17 cellular contexts compared by ENCODE assay signal in genomic region chr15:65329991-65330735, GRCh38. TPM values are rescaled to one million over a fixed set of nuclear protein-coding genes. Genes with fewer than 3 reads are reported as not detected.
"Had no signal": no experiment of that assay in that cellular context is flagged by ENCODE, and none has a peak within 500 bp of the region (broad histone marks: within the 10 kb centered on the region; RNA-seq: fewer than 3 reads in every experiment).

No MANE protein-coding gene starts in this region.

- H3K4me1 ChIP-seq: adrenal gland, upper lobe of right lung had no signal

- H3K36me3 ChIP-seq: adrenal gland, cardiac muscle cell, esophagus muscularis mucosa, ovary, thoracic aorta, upper lobe of right lung had no signal

- H3K9me3 ChIP-seq: adrenal gland, esophagus muscularis mucosa, ovary, thoracic aorta, upper lobe of right lung had no signal

- DNase-seq: activated CD4-positive, alpha-beta memory T cell treated with anti-CD3 and anti-CD28 coated beads for 36 hours; activated CD4-positive, CD25-positive, alpha-beta regulatory T cell treated with anti-CD3 and anti-CD28 coated beads, Interleukin-2, amount 50 U/mL, for 72 hours; activated effector memory CD4-positive, alpha-beta T cell treated with Interleukin-2 at 50 U/mL for 16 hours; activated T-cell treated with anti-CD3 and anti-CD28 coated beads, Interleukin-2, amount 50 U/mL, for 24 hours; adrenal gland; hippocampal formation; midbrain; upper lobe of right lung had no signal

- ATAC-seq: sciatic nerve, upper lobe of right lung had no signal

- H3K4me3 ChIP-seq: adrenal gland, cardiac muscle cell, esophagus muscularis mucosa, lung, ovary, thoracic aorta, upper lobe of right lung had no signal

- H3K27me3 ChIP-seq: adrenal gland, cardiac muscle cell, ovary, upper lobe of right lung had no signal

- H3K27ac ChIP-seq: adrenal gland, cardiac muscle cell, esophagus muscularis mucosa, ovary, thoracic aorta, upper lobe of right lung had no signal

RNA-seq across cellular contexts. Expression of gene RNU5B-1, which starts 25.7 kb away (rescaled TPM):
- total RNA-seq: activated CD4-positive, alpha-beta memory T cell treated with anti-CD3 and anti-CD28 coated beads for 36 hours; cardiac muscle cell; esophagus muscularis mucosa; glomerular endothelial cell; myocyte; thoracic aorta had no signal
- polyA plus RNA-seq: adrenal gland, cardiac muscle cell, lung, neural cell, ovary had no signal

RNA-seq across cellular contexts. Expression of gene RNU5A-1, which starts 34.3 kb away (rescaled TPM):
- total RNA-seq: activated CD4-positive, alpha-beta memory T cell treated with anti-CD3 and anti-CD28 coated beads for 36 hours; adrenal gland; cardiac muscle cell; esophagus muscularis mucosa; glomerular endothelial cell; lung; myocyte; ovary; sciatic nerve; thoracic aorta; upper lobe of right lung had no signal
- polyA plus RNA-seq: adrenal gland, cardiac muscle cell, lung, neural cell, ovary had no signal

RNA-seq across cellular contexts. Expression of gene IGDCC3, which starts 47.6 kb away (rescaled TPM):
- total RNA-seq: activated CD4-positive, alpha-beta memory T cell treated with anti-CD3 and anti-CD28 coated beads for 36 hours; sciatic nerve; thoracic aorta; upper lobe of right lung had no signal
- polyA plus RNA-seq: lung had no signal
